29 cellular contexts compared by ENCODE assay signal in the genomic region with DNA sequence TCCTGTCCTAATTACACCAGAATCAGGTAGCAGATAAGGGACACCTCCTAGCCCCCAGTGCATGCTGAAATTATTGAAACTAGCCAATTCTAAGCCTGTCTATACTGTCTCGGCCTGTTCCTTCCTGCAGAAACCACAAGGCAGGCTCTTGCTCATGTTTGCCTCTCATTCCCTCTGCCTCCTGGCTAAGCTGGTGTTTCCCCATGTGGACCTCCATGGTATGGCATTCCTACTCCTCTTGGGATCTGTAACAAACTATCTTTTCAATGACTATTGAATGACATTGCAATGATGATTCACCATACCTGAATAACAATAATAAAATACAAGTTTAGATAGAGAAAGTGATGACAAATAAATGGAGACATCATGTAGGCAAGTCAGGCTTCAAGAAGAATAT. TPM values are rescaled to one million over a fixed set of nuclear protein-coding genes. Genes with fewer than 3 reads are reported as not detected.
"Had no signal": no experiment of that assay in that cellular context is flagged by ENCODE, and none has a peak within 500 bp of the region (broad histone marks: within the 10 kb centered on the region; RNA-seq: fewer than 3 reads in every experiment).

No MANE protein-coding gene starts in this region.

- ATAC-seq: esophagus mucosa, T-helper 17 cell had no signal

- H3K36me3 ChIP-seq: spleen had no signal

- H3K9me3 Mint-ChIP-seq: activated naive CD8-positive, alpha-beta T cell treated with anti-CD3 and anti-CD28 coated beads for 36 hours had no signal

- H3K27me3 Mint-ChIP-seq: central memory CD8-positive, alpha-beta T cell; T-helper 17 cell had no signal

- H3K27ac ChIP-seq: hepatocyte, spleen, testis had no signal

- H2AFZ ChIP-seq: hepatocyte had no signal

- H3K4me3 Mint-ChIP-seq: activated naive CD8-positive, alpha-beta T cell treated with anti-CD3 and anti-CD28 coated beads for 36 hours; central memory CD8-positive, alpha-beta T cell; naive B cell; T-helper 17 cell had no signal

- H3K4me1 Mint-ChIP-seq: activated naive CD8-positive, alpha-beta T cell treated with anti-CD3 and anti-CD28 coated beads for 36 hours; central memory CD8-positive, alpha-beta T cell; naive B cell; T-helper 17 cell had no signal

- H3K36me3 Mint-ChIP-seq: activated naive CD8-positive, alpha-beta T cell treated with anti-CD3 and anti-CD28 coated beads for 36 hours; naive B cell had no signal

- H3K4me2 ChIP-seq: hepatocyte had no signal

- H3K4me3 ChIP-seq: hepatocyte, spleen, testis had no signal

- H3K9me3 ChIP-seq: testis had no signal

- H3K79me2 ChIP-seq: hepatocyte had no signal

- FAIRE-seq: astrocyte, colon, endothelial cell of umbilical vein, frontal cortex had no signal

- DNase-seq: activated CD4-positive, alpha-beta T cell treated with anti-CD3 and anti-CD28 coated beads for 4 hours; activated CD4-positive, alpha-beta T cell treated with anti-CD3 and anti-CD28 coated beads, Interleukin-2, amount 50 U/mL, for 48 hours; activated CD4-positive, CD25-positive, alpha-beta regulatory T cell; activated naive CD4-positive, alpha-beta T cell treated with Interleukin-2 at 50 U/mL for 16 hours; activated naive CD8-positive, alpha-beta T cell treated with anti-CD3 and anti-CD28 coated beads for 36 hours; activated T-cell treated with anti-CD3 and anti-CD28 coated beads, Interleukin-2, amount 50 U/mL, for 48 hours; effector memory CD4-positive, alpha-beta T cell; glutamatergic neuron; mesenchymal stem cell; naive B cell; occipital lobe; posterior cingulate gyrus; retina; spleen; stimulated activated CD4-positive, alpha-beta T cell treated with anti-CD3 and anti-CD28 coated beads, Interleukin-4, amount 100 ng/mL, for 1 hour; stimulated activated naive CD4-positive, alpha-beta T cell; T-helper 17 cell; testis; trophoblast cell had no signal

- H3K4me1 ChIP-seq: spleen, testis had no signal

- H3K27me3 ChIP-seq: hepatocyte, spleen, testis had no signal

- H3K27ac Mint-ChIP-seq: activated naive CD8-positive, alpha-beta T cell treated with anti-CD3 and anti-CD28 coated beads for 36 hours; naive B cell; T-helper 17 cell had no signal

RNA-seq across cellular contexts. Expression of gene ADAMTS16, which starts 35.6 kb away (rescaled TPM):
- total RNA-seq: activated CD8-positive, alpha-beta memory T cell treated with anti-CD3 and anti-CD28 coated beads for 36 hours; activated naive CD8-positive, alpha-beta T cell treated with anti-CD3 and anti-CD28 coated beads for 36 hours; dermis microvascular lymphatic vessel endothelial cell; endothelial cell of umbilical vein; esophagus mucosa; spleen; T-helper 17 cell had no signal
- polyA plus RNA-seq: endothelial cell of umbilical vein, liver, spleen had no signal
